ENCODE assay signal across 10 cellular contexts in genomic region chr2:147364597-147364996, GRCh38.
A peak's percentile ranks its signal among the peaks of the same experiment; 100 is the strongest.
DNase-seq lines count a peak whose midpoint lies in the region; ATAC-seq and TF ChIP-seq lines count a peak whose summit lies in the region.
"Had no signal": no experiment of that assay in that cellular context is flagged by ENCODE, and none has a peak within 500 bp of the region (broad histone marks: within the 10 kb centered on the region; RNA-seq: fewer than 3 reads in every experiment).

No MANE protein-coding gene starts in this region.

- H3K4me2 ChIP-seq in KMS-11 = peak overlapping the region; percentile 40; the same call in 1 of the 2 replicates

- H3K27ac ChIP-seq in KMS-11 (peak overlapping the region; percentile 53), vagina (no peak overlapping the region)
- H3K27ac ChIP-seq: right atrium auricular region had no signal

- H3K4me3 ChIP-seq in KMS-11 (IDR thresholded peaks at IDR 0.05; ENCODE audit: insufficient read depth, low read depth, low read length) (no peak overlapping the region), fibroblast of villous mesenchyme (ENCODE audit: low read depth, low read length) (no peak overlapping the region), vagina (no peak overlapping the region)
- H3K4me3 ChIP-seq: right atrium auricular region had no signal

- TF ChIP-seq CTCF in KMS-11 (conservative IDR thresholded peaks at IDR 0.05; ENCODE audit: low read depth, low read length) (no peak), fibroblast of villous mesenchyme (IDR thresholded peaks at IDR 0.05; ENCODE audit: insufficient read depth, low read depth, low read length) (no peak), vagina (IDR thresholded peaks at IDR 0.05) (no peak)

- no peaks in the 10 kb centered on the region for H3K79me2 ChIP-seq in KMS-11 (ENCODE audit: insufficient read depth, low read depth)

- TF ChIP-seq POLR2A in vagina (IDR thresholded peaks at IDR 0.05) = no peak

- H3K36me3 ChIP-seq in KMS-11 (ENCODE audit: insufficient read depth) = no peaks in the 10 kb centered on the region
- H3K36me3 ChIP-seq in vagina = no peaks in the 10 kb centered on the region
- H3K36me3 ChIP-seq: right atrium auricular region had no signal

- H3K27me3 ChIP-seq in KMS-11 (ENCODE audit: insufficient read depth, low read depth) (no peaks in the 10 kb centered on the region), vagina (no peaks in the 10 kb centered on the region)
- H3K27me3 ChIP-seq: right atrium auricular region had no signal

- H4K20me1 ChIP-seq in KMS-11 (ENCODE audit: insufficient read depth) = no peaks in the 10 kb centered on the region

- DNase-seq in COLO829 (ENCODE audit: low spot score) (peak; percentile 3), fibroblast of villous mesenchyme (ENCODE audit: low read depth) (peak; percentile 1), DMS79 (lab: John Stamatoyannopoulos, UW) (no peak), vagina (ENCODE audit: extremely low spot score in 2 of 2) (no peak)
- DNase-seq: stimulated activated naive CD8-positive, alpha-beta T cell treated with anti-CD3 and anti-CD28 coated beads, Interleukin-15, Interleukin-2, amounts not matched to agents 100 U/mL and 50 U/mL, for 24 hours had no signal

- H3K4me1 ChIP-seq in KMS-11 (ENCODE audit: low read depth, poor library complexity, severe bottlenecking) = peaks cover 13% of the 10 kb centered on the region
- H3K4me1 ChIP-seq in vagina = no peaks in the 10 kb centered on the region
- H3K4me1 ChIP-seq: right atrium auricular region had no signal

- H3K9ac ChIP-seq in KMS-11 = no peak overlapping the region; the same call in 1 of the 2 replicates

- ATAC-seq in GM18867 (IDR thresholded peaks at IDR 0.05; ENCODE audit: unreplicated experiment) (peak; percentile 64), HG03095 (IDR thresholded peaks at IDR 0.05; ENCODE audit: unreplicated experiment) (no peak), GM19023 (IDR thresholded peaks at IDR 0.05; ENCODE audit: unreplicated experiment) (no peak)
- ATAC-seq: stimulated activated naive CD8-positive, alpha-beta T cell treated with anti-CD3 and anti-CD28 coated beads, Interleukin-15, Interleukin-2, amounts not matched to agents 100 U/mL and 50 U/mL, for 24 hours had no signal

- H3K9me3 ChIP-seq in vagina = no peaks in the 10 kb centered on the region
- H3K9me3 ChIP-seq: right atrium auricular region had no signal

- H2AFZ ChIP-seq in KMS-11 (ENCODE audit: low read depth) = peak overlapping the region; percentile 67

- intact Hi-C loops in vagina (cut with DNase I) = no loop called here

Comparison
In these comparisons a context has a peak if more than half of its experiments do, and no peak if none do; other contexts are left out.
1. DNase-seq: peak in COLO829 (single experiment) and fibroblast of villous mesenchyme (single experiment); none in DMS79 (single experiment) and vagina (0 of 2).